9 cellular contexts compared by ENCODE assay signal in the genomic region with DNA sequence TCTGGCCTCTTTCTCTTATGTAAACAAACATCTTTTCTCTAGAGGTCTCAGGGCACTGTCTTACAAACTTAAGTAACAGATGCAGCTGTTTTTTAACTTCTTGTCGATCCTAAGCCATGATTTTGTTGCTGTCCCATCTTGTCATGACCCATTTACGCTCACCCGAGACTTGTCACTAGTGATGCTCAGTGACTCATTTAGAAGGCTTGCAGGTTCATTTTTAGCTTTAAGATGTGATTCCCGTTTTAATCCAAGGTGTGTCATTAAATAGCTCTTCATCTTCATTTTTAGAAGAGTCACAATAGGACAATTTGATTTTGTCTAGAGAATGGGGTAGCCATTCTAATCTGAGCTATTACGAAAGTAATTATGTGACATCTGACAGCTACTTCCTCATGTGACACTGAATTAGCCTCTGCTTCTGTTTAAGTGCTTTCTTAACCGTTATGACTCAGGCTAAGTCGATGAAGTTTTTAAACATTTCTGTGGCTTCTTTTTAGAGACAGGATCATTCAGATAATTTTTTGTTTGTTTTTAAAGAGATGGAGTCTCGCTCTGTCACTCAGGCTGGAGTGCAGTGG. TPM values are rescaled to one million over a fixed set of nuclear protein-coding genes. Genes with fewer than 3 reads are reported as not detected.
DNase-seq lines count a peak whose midpoint lies in the region; ATAC-seq, FAIRE-seq and TF ChIP-seq lines count a peak whose summit lies in the region.
"Had no signal": no experiment of that assay in that cellular context is flagged by ENCODE, and none has a peak within 500 bp of the region (broad histone marks: within the 10 kb centered on the region; RNA-seq: fewer than 3 reads in every experiment).

No MANE protein-coding gene starts in this region.

- peak overlapping the region in 1 of 2 experiments; percentile 19; a peak in 1 of 4 replicates for H3K9ac ChIP-seq in K562 (ENCODE audit: insufficient read depth in 1 of 2, low read depth in 2 of 2, low read length in 2 of 2)
- H3K9ac ChIP-seq: parathyroid adenoma had no signal

- no peaks in the 10 kb centered on the region for H3K27me3 Mint-ChIP-seq in natural killer cell treated with Interleukin-12 subunit alpha and Interleukin-12 subunit beta and Interleukin-15 and Interleukin-18, amount 100 ng/mL, for 72 hours
- H3K27me3 Mint-ChIP-seq in natural killer cell (ENCODE audit: low read depth in 2 of 2) = no peaks in the 10 kb centered on the region
- no peaks in the 10 kb centered on the region for H3K27me3 Mint-ChIP-seq in activated naive CD4-positive, alpha-beta T cell treated with anti-CD3 and anti-CD28 coated beads for 36 hours (ENCODE audit: low read depth)

- no peak overlapping the region for H3K4me3 Mint-ChIP-seq in natural killer cell treated with Interleukin-12 subunit alpha and Interleukin-12 subunit beta and Interleukin-15 and Interleukin-18, amount 100 ng/mL, for 72 hours
- H3K4me3 Mint-ChIP-seq in natural killer cell = no peak overlapping the region
- H3K4me3 Mint-ChIP-seq in activated naive CD4-positive, alpha-beta T cell treated with anti-CD3 and anti-CD28 coated beads for 36 hours = no peak overlapping the region

- no peak for TF ChIP-seq CTCF in natural killer cell (IDR thresholded peaks at IDR 0.05)
- TF ChIP-seq CTCF in HL-60 (IDR thresholded peaks at IDR 0.05; ENCODE audit: insufficient read depth, low read length) = no peak
- no peak for TF ChIP-seq CTCF in K562 (IDR thresholded peaks at IDR 0.05 in 2 of 3, conservative IDR thresholded peaks at IDR 0.05 in 1 of 3; ENCODE audit: insufficient read depth in 2 of 3, low read depth in 1 of 3, low read length in 3 of 3)

- H3K27ac ChIP-seq in HL-60 (replicated peaks) = peak overlapping the region; percentile 66
- peak overlapping the region; percentile 9; the same call in 1 of the 3 replicates for H3K27ac ChIP-seq in K562 (ENCODE audit: extremely low read depth, low read depth, low read length)
- H3K27ac ChIP-seq: parathyroid adenoma had no signal

- POLR2A ChIA-PET in K562 (lab: Yijun Ruan, JAX) = interaction anchor here (0.5 to 1.2 kb wide), 3 partner anchors 9 to 12 kb away, joined by 3 to 4 read pairs (median 3); no protein-coding TSS in a partner anchor

- no peaks in the 10 kb centered on the region for H3K9me3 Mint-ChIP-seq in natural killer cell treated with Interleukin-12 subunit alpha and Interleukin-12 subunit beta and Interleukin-15 and Interleukin-18, amount 100 ng/mL, for 72 hours
- H3K9me3 Mint-ChIP-seq in natural killer cell = no peaks in the 10 kb centered on the region
- H3K9me3 Mint-ChIP-seq in activated naive CD4-positive, alpha-beta T cell treated with anti-CD3 and anti-CD28 coated beads for 36 hours = no peaks in the 10 kb centered on the region

- intact Hi-C loops in natural killer cell (cut with micrococcal nuclease) (no loop called here), K562 (cut with micrococcal nuclease) (loop anchor here (5.0 kb wide), 1 partner anchor 107 kb away; no protein-coding TSS in a partner anchor)
- intact Hi-C loops in activated naive CD4-positive, alpha-beta T cell treated with anti-CD3 and anti-CD28 coated beads for 36 hours (cut with micrococcal nuclease) = no loop called here

- peak overlapping the region; percentile 0 to 39 for H3K27ac Mint-ChIP-seq in natural killer cell treated with Interleukin-12 subunit alpha and Interleukin-12 subunit beta and Interleukin-15 and Interleukin-18, amount 100 ng/mL, for 72 hours
- H3K27ac Mint-ChIP-seq in natural killer cell = no peak overlapping the region
- no peak overlapping the region for H3K27ac Mint-ChIP-seq in activated naive CD4-positive, alpha-beta T cell treated with anti-CD3 and anti-CD28 coated beads for 36 hours

- no peaks in the 10 kb centered on the region for H3K9me3 ChIP-seq in K562 (replicated peaks; ENCODE audit: control insufficient read depth, insufficient read depth, low read depth, low read length)

- in situ Hi-C loops in K562 (cut with MboI) = no loop called here

- no peak for TF ChIP-seq POLR2A in K562 (conservative IDR thresholded peaks at IDR 0.05)

- peaks cover 4% of the 10 kb centered on the region for H3K36me3 Mint-ChIP-seq in natural killer cell treated with Interleukin-12 subunit alpha and Interleukin-12 subunit beta and Interleukin-15 and Interleukin-18, amount 100 ng/mL, for 72 hours
- no peaks in the 10 kb centered on the region for H3K36me3 Mint-ChIP-seq in natural killer cell
- H3K36me3 Mint-ChIP-seq in activated naive CD4-positive, alpha-beta T cell treated with anti-CD3 and anti-CD28 coated beads for 36 hours (ENCODE audit: low read depth) = no peaks in the 10 kb centered on the region

- H3K4me3 ChIP-seq in HL-60 (replicated peaks; ENCODE audit: insufficient read depth, low read length) (no peak overlapping the region), K562 (no peak overlapping the region)

- H3K4me2 ChIP-seq in K562 (ENCODE audit: insufficient read depth, low read length) = peak overlapping the region; percentile 2; the same call in 1 of the 2 replicates

- ATAC-seq in natural killer cell treated with Interleukin-12 subunit alpha and Interleukin-12 subunit beta and Interleukin-15 and Interleukin-18, amount 100 ng/mL, for 72 hours = peak; percentile 52 to 79
- no peak for ATAC-seq in natural killer cell
- ATAC-seq in K562 = peak; percentile 58
- ATAC-seq in HG03097 (IDR thresholded peaks at IDR 0.05; ENCODE audit: low FRiP score, unreplicated experiment) = no peak

- H3K4me1 ChIP-seq in K562 (replicated peaks in 1 of 2; ENCODE audit: control insufficient read depth in 2 of 2, insufficient read depth in 2 of 2, low read length in 2 of 2) = peaks cover 8 to 13% of the 10 kb centered on the region in 2 experiments
- H3K4me1 ChIP-seq: parathyroid adenoma had no signal

- H3K4me1 Mint-ChIP-seq in natural killer cell treated with Interleukin-12 subunit alpha and Interleukin-12 subunit beta and Interleukin-15 and Interleukin-18, amount 100 ng/mL, for 72 hours (ENCODE audit: low read depth in 2 of 2) = peaks cover 0 to 4% of the 10 kb centered on the region in 2 donors
- H3K4me1 Mint-ChIP-seq in natural killer cell = no peaks in the 10 kb centered on the region
- no peaks in the 10 kb centered on the region for H3K4me1 Mint-ChIP-seq in activated naive CD4-positive, alpha-beta T cell treated with anti-CD3 and anti-CD28 coated beads for 36 hours (ENCODE audit: low read depth)

- TF ChIP-seq EP300 in K562 (IDR thresholded peaks at IDR 0.05; ENCODE audit: low read length) = peak; percentile 54; the same call in 1 of the 2 replicates

- FAIRE-seq in K562 (lab: Jason Lieb, UNC) = peak; percentile 74

- no peak for DNase-seq in natural killer cell treated with Interleukin-12 subunit alpha and Interleukin-12 subunit beta and Interleukin-15 and Interleukin-18, amount 100 ng/mL, for 72 hours (ENCODE audit: low spot score)
- DNase-seq in natural killer cell (no peak), HL-60 (ENCODE audit: low read depth in 1 of 2, low spot score in 1 of 2) (peak; percentile 37 to 63), K562 (ENCODE audit: extremely low read depth in 1 of 4, low spot score in 3 of 4) (peak in 3 of 4 experiments; percentile 8 to 45 (median 36)), NCI-H1694 (lab: John Stamatoyannopoulos, UW) (no peak)
- DNase-seq in activated effector memory CD4-positive, alpha-beta T cell treated with anti-CD3 and anti-CD28 coated beads, Interleukin-2, amount 50 U/mL, for 16 hours = no peak
- DNase-seq in activated naive CD4-positive, alpha-beta T cell treated with anti-CD3 and anti-CD28 coated beads for 36 hours = no peak

- no peaks in the 10 kb centered on the region for H3K9me1 ChIP-seq in K562 (ENCODE audit: control insufficient read depth, insufficient read depth, low read length)

- no peaks in the 10 kb centered on the region for H4K20me1 ChIP-seq in K562 (replicated peaks; ENCODE audit: control insufficient read depth, insufficient read depth, low read length)

- H3K79me2 ChIP-seq in K562 (ENCODE audit: control insufficient read depth, insufficient read depth, low read length) = no peaks in the 10 kb centered on the region
- H3K79me2 ChIP-seq: parathyroid adenoma had no signal

- TSS peak; percentile 39 for BruUV-seq in K562 (replicated peaks; lab: Mats Ljungman, UMichigan)

- no peaks in the 10 kb centered on the region; the same call in 1 of the 3 replicates for H3K36me3 ChIP-seq in K562 (ENCODE audit: control insufficient read depth, insufficient read depth, low read length)

- no peak; a peak in 1 of 4 replicates for TF ChIP-seq RAD21 in K562 (CRISPR knock-in tag; conservative IDR thresholded peaks at IDR 0.05 in 1 of 2, IDR thresholded peaks at IDR 0.05 in 1 of 2)

- 11% methylated on average over 8 of the region's 8 CpGs for WGBS in K562 (ENCODE audit: insufficient coverage, low coverage, missing lambda C conversion rate)

- H3K27me3 ChIP-seq in HL-60 (ENCODE audit: insufficient read depth, poor library complexity, severe bottlenecking) (no peaks in the 10 kb centered on the region), K562 (ENCODE audit: control insufficient read depth in 2 of 2, insufficient read depth in 2 of 2, low read length in 2 of 2) (no peaks in the 10 kb centered on the region)

- CTCF ChIA-PET in K562 (lab: Yijun Ruan, JAX; ENCODE audit: low intra/inter-chr PET ratio) = no interaction called here
- CTCF ChIA-PET in activated naive CD4-positive, alpha-beta T cell treated with anti-CD3 and anti-CD28 coated beads for 36 hours (lab: Charles Lee) = no interaction called here

- H2AFZ ChIP-seq in K562 (ENCODE audit: low read depth, low read length) = no peak overlapping the region
- H2AFZ ChIP-seq: parathyroid adenoma had no signal

RNA-seq across cellular contexts. Expression of a gene that starts 42.7 kb away (rescaled TPM):
- not detected for total RNA-seq in natural killer cell treated with Interleukin-12 subunit alpha and Interleukin-12 subunit beta and Interleukin-15 and Interleukin-18, amount 100 ng/mL, for 72 hours
- under 1 TPM in 1 of 3 donors, not detected in 2; 0.09 TPM for total RNA-seq in natural killer cell
- total RNA-seq in K562 (2011; cell fraction: chromatin; rRNA removed; ENCODE audit: low replicate concordance) = 0.16 and 1.2 TPM in 2 replicates
- 0.17 TPM in 1 of 2 replicates, not detected in the other for total RNA-seq in K562 (2011; cell fraction: nucleolus; rRNA removed)
- total RNA-seq in K562 (2011; cell fraction: nucleoplasm; rRNA removed) = 0.23 TPM in 1 of 2 replicates, not detected in the other
- not detected in 2 replicates for total RNA-seq in K562 (2014; rRNA removed)
- 0.07 TPM in 1 of 2 replicates, not detected in the other for total RNA-seq in K562 (2014; rRNA removed; fragmentation: Illumina TruSeq; extraction: Trizol)
- total RNA-seq in K562 (2015; rRNA removed; fragmentation: Illumina TruSeq; extraction: Trizol) = not detected in 2 replicates
- 0.09 TPM in 1 of 2 replicates, not detected in the other for total RNA-seq in K562 (2021)
- not detected in 2 replicates for polyA plus RNA-seq in K562 (2011; rRNA removed)
- polyA plus RNA-seq in K562 (2011; cell fraction: cytosol; rRNA removed) = 0.03 TPM in 1 of 2 replicates, not detected in the other
- polyA plus RNA-seq in K562 (2011; cell fraction: nucleus; rRNA removed) = 0.04 TPM in 1 of 2 replicates, not detected in the other
- 0.55 and 0.72 TPM in 2 replicates for polyA plus RNA-seq in K562 (2012)
- polyA plus RNA-seq in K562 (2014; fragmentation: Illumina TruSeq; extraction: Trizol) = not detected in 2 replicates
- under 1 TPM; 0.13 to 0.28 TPM for polyA plus RNA-seq in K562 (2014; fragmentation: Nextera tagmentation; extraction: Ambion mirVana)
- polyA plus RNA-seq in K562 (2014; rRNA removed) = not detected in 2 replicates
- polyA minus RNA-seq in K562 (2011; rRNA and poly(A)+ RNA removed) = not detected in 2 replicates
- polyA minus RNA-seq in K562 (2011; cell fraction: cytosol; rRNA and poly(A)+ RNA removed) = not detected in 2 replicates
- not detected in 2 replicates for polyA minus RNA-seq in K562 (2011; cell fraction: nucleus; rRNA and poly(A)+ RNA removed)
- total RNA-seq in activated naive CD4-positive, alpha-beta T cell treated with anti-CD3 and anti-CD28 coated beads for 36 hours = not detected

RNA-seq across cellular contexts. Expression of a gene that starts 48.7 kb away (rescaled TPM):
- 100 to 1,000 TPM in 1 of 2 donors, 10 to 100 TPM in 1; 95.9 to 107 TPM for total RNA-seq in natural killer cell treated with Interleukin-12 subunit alpha and Interleukin-12 subunit beta and Interleukin-15 and Interleukin-18, amount 100 ng/mL, for 72 hours
- total RNA-seq in natural killer cell (100 to 1,000 TPM; 108 to 136 (median 112) TPM), K562 (2014; rRNA removed) (11.6 and 15.2 TPM in 2 replicates), K562 (2014; rRNA removed; fragmentation: Illumina TruSeq; extraction: Trizol) (21.4 and 24.2 TPM in 2 replicates), K562 (2015; rRNA removed; fragmentation: Illumina TruSeq; extraction: Trizol) (14.3 and 17.2 TPM in 2 replicates), K562 (2021) (88.2 and 93.4 TPM in 2 replicates)
- 282 and 307 TPM in 2 replicates for total RNA-seq in K562 (2011; cell fraction: chromatin; rRNA removed; ENCODE audit: low replicate concordance)
- total RNA-seq in K562 (2011; cell fraction: nucleolus; rRNA removed) = 108 and 118 TPM in 2 replicates
- total RNA-seq in K562 (2011; cell fraction: nucleoplasm; rRNA removed) = 173 and 267 TPM in 2 replicates
- polyA plus RNA-seq in K562 (2011; rRNA removed) (25.1 and 25.6 TPM in 2 replicates), K562 (2014; fragmentation: Illumina TruSeq; extraction: Trizol) (77.4 and 119 TPM in 2 replicates), K562 (2014; fragmentation: Nextera tagmentation; extraction: Ambion mirVana) (1 to 10 TPM; 7.1 to 8.9 TPM), K562 (2014; rRNA removed) (31.2 and 33.2 TPM in 2 replicates)
- polyA plus RNA-seq in K562 (2011; cell fraction: cytosol; rRNA removed) = 15.0 and 18.9 TPM in 2 replicates
- 64.5 and 64.7 TPM in 2 replicates for polyA plus RNA-seq in K562 (2011; cell fraction: nucleus; rRNA removed)
- polyA plus RNA-seq in K562 (2012) = 57.9 and 77.3 TPM in 2 replicates
- polyA minus RNA-seq in K562 (2011; rRNA and poly(A)+ RNA removed) = 48.3 and 63.1 TPM in 2 replicates
- polyA minus RNA-seq in K562 (2011; cell fraction: cytosol; rRNA and poly(A)+ RNA removed) = 31.2 and 58.0 TPM in 2 replicates
- 23.4 and 43.8 TPM in 2 replicates for polyA minus RNA-seq in K562 (2011; cell fraction: nucleus; rRNA and poly(A)+ RNA removed)
- total RNA-seq in activated naive CD4-positive, alpha-beta T cell treated with anti-CD3 and anti-CD28 coated beads for 36 hours = 10 to 100 TPM; 43.9 to 44.1 TPM

Comparison
In these comparisons a context has a peak if more than half of its experiments do, and no peak if none do; other contexts are left out.
1. ATAC-seq: peak in natural killer cell treated with Interleukin-12 subunit alpha and Interleukin-12 subunit beta and Interleukin-15 and Interleukin-18, amount 100 ng/mL, for 72 hours (2 of 2) and K562 (single experiment); none in natural killer cell (0 of 3) and HG03097 (single experiment).
2. H3K27ac Mint-ChIP-seq: peak in natural killer cell treated with Interleukin-12 subunit alpha and Interleukin-12 subunit beta and Interleukin-15 and Interleukin-18, amount 100 ng/mL, for 72 hours (2 of 2); none in natural killer cell (0 of 2) and activated naive CD4-positive, alpha-beta T cell treated with anti-CD3 and anti-CD28 coated beads for 36 hours (single experiment).
3. DNase-seq: peak in HL-60 (2 of 2) and K562 (3 of 4); none in natural killer cell treated with Interleukin-12 subunit alpha and Interleukin-12 subunit beta and Interleukin-15 and Interleukin-18, amount 100 ng/mL, for 72 hours (single experiment), natural killer cell (single experiment), activated effector memory CD4-positive, alpha-beta T cell treated with anti-CD3 and anti-CD28 coated beads, Interleukin-2, amount 50 U/mL, for 16 hours (single experiment), NCI-H1694 (single experiment) and activated naive CD4-positive, alpha-beta T cell treated with anti-CD3 and anti-CD28 coated beads for 36 hours (single experiment).